1 cellular context compared by ENCODE assay signal in genomic region chr1:37887986-37888700, GRCh38.
TF ChIP-seq lines count a peak whose summit lies in the region.

No MANE protein-coding gene starts in this region.

TF ChIP-seq in K562, 482 proteins besides CTCF, POLR2A, EP300 and RAD21:
- no peak for TF ChIP-seq RERE (CRISPR knock-in tag; IDR thresholded peaks at IDR 0.05; ENCODE audit: borderline replicate concordance)
- TF ChIP-seq TCF3 (CRISPR knock-in tag; IDR thresholded peaks at IDR 0.05), result peak; percentile 57
